Comparison of ENCODE assay signal across 15 cellular contexts in genomic region chr13:23620613-23621315, GRCh38. TPM values are rescaled to one million over a fixed set of nuclear protein-coding genes. Genes with fewer than 3 reads are reported as not detected.
DNase-seq lines count a peak whose midpoint lies in the region; ATAC-seq and TF ChIP-seq lines count a peak whose summit lies in the region.
"Had no signal": no experiment of that assay in that cellular context is flagged by ENCODE, and none has a peak within 500 bp of the region (broad histone marks: within the 10 kb centered on the region; RNA-seq: fewer than 3 reads in every experiment).

No MANE protein-coding gene starts in this region.

- no peak for DNase-seq in chondrocyte (ENCODE audit: low spot score)
- peak; percentile 45 for DNase-seq in left ventricle myocardium superior
- no peak for DNase-seq in NCI-H446 treated with DMSO at 0.1 percent for 48 hours (lab: John Stamatoyannopoulos, UW)
- no peak for DNase-seq in H4 (ENCODE audit: low spot score)
- DNase-seq in NCI-H1436 (lab: John Stamatoyannopoulos, UW) = no peak
- DNase-seq: activated effector memory CD4-positive, alpha-beta T cell treated with Interleukin-2 at 50 U/mL for 16 hours; colonic mucosa; DMS153; Karpas-422; WERI-Rb-1 had no signal

- H3K9me3 ChIP-seq in skeletal muscle satellite cell (replicated peaks; ENCODE audit: low read length) = peaks cover 3% of the 10 kb centered on the region
- H3K9me3 ChIP-seq: colonic mucosa had no signal

- ATAC-seq in HG02870 (IDR thresholded peaks at IDR 0.05; ENCODE audit: unreplicated experiment) (peak; percentile 6), left ventricle myocardium superior (peak; percentile 68), GM19463 (IDR thresholded peaks at IDR 0.05; ENCODE audit: unreplicated experiment) (no peak)

- no peaks in the 10 kb centered on the region for H3K27me3 Mint-ChIP-seq in chondrocyte (ENCODE audit: low read depth)

- peak overlapping the region; percentile 2 for H3K4me2 ChIP-seq in skeletal muscle satellite cell (ENCODE audit: low read length)
- H3K4me2 ChIP-seq: BLaER1 treated with 17β-estradiol and CSF1 and Interleukin-3, amounts not matched to agents 10 nM and 100 nM had no signal

- peak overlapping the region; percentile 69 for H3K27ac Mint-ChIP-seq in chondrocyte (ENCODE audit: unreplicated experiment)

- H3K36me3 ChIP-seq in skeletal muscle satellite cell (ENCODE audit: insufficient read depth, low read length) = no peaks in the 10 kb centered on the region
- H3K36me3 ChIP-seq: BLaER1 treated with 17β-estradiol and CSF1 and Interleukin-3, amounts not matched to agents 10 nM and 100 nM; colonic mucosa had no signal

- H3K9me3 Mint-ChIP-seq in chondrocyte (ENCODE audit: low read depth) = peaks cover 6% of the 10 kb centered on the region

- H3K4me1 ChIP-seq in skeletal muscle satellite cell (ENCODE audit: control insufficient read depth, insufficient read depth, low read length) = peaks cover 40% of the 10 kb centered on the region
- H3K4me1 ChIP-seq: colonic mucosa, tibial nerve had no signal

- TF ChIP-seq CTCF in chondrocyte (IDR thresholded peaks at IDR 0.05) = no peak

- no peak overlapping the region for H3K4me3 Mint-ChIP-seq in chondrocyte (ENCODE audit: unreplicated experiment)

- H3K36me3 Mint-ChIP-seq in chondrocyte (ENCODE audit: low read depth) = peaks cover 2% of the 10 kb centered on the region

- intact Hi-C loops in left ventricle myocardium superior (cut with micrococcal nuclease) = no loop called here

- H3K27me3 ChIP-seq in skeletal muscle satellite cell (ENCODE audit: control insufficient read depth, insufficient read depth, low read length) = no peaks in the 10 kb centered on the region
- H3K27me3 ChIP-seq: colonic mucosa, tibial nerve had no signal

- no peak overlapping the region for H3K4me3 ChIP-seq in skeletal muscle satellite cell (ENCODE audit: low read length)
- H3K4me3 ChIP-seq: BLaER1 treated with 17β-estradiol and CSF1 and Interleukin-3, amounts not matched to agents 10 nM and 100 nM; colonic mucosa; tibial nerve had no signal

- H3K9ac ChIP-seq in skeletal muscle satellite cell (ENCODE audit: low read depth, low read length) = peak overlapping the region; percentile 9
- H3K9ac ChIP-seq: BLaER1 treated with 17β-estradiol and CSF1 and Interleukin-3, amounts not matched to agents 10 nM and 100 nM had no signal

- H3K4me1 Mint-ChIP-seq in chondrocyte (ENCODE audit: low read depth) = peaks cover 36% of the 10 kb centered on the region

RNA-seq across cellular contexts. Expression of gene TNFRSF19, which starts 50.6 kb away (rescaled TPM):
- total RNA-seq in chondrocyte = 1.2 to 1.7 TPM (median 1.3 TPM) in 3 replicates
- total RNA-seq in left ventricle myocardium superior = 41.6 TPM
- 2.3 and 3.1 TPM in 2 replicates for total RNA-seq in skeletal muscle satellite cell (2012; rRNA removed)
- total RNA-seq in H4 (2014; rRNA removed; shearing (Covaris generic)) = 0.12 and 0.33 TPM in 2 replicates

Comparison
In these comparisons a context has a peak if more than half of its experiments do, and no peak if none do; other contexts are left out.
1. RNA of gene TNFRSF19, which starts 50.6 kb away (total RNA-seq): 41.6 TPM in left ventricle myocardium superior (single experiment); 1.2 to 1.7 TPM in chondrocyte and 0.12 to 0.33 TPM in H4; every median in the first group is over 10 times any median in the second.